Comparison of ENCODE assay signal across 1 cellular context in the genomic region with DNA sequence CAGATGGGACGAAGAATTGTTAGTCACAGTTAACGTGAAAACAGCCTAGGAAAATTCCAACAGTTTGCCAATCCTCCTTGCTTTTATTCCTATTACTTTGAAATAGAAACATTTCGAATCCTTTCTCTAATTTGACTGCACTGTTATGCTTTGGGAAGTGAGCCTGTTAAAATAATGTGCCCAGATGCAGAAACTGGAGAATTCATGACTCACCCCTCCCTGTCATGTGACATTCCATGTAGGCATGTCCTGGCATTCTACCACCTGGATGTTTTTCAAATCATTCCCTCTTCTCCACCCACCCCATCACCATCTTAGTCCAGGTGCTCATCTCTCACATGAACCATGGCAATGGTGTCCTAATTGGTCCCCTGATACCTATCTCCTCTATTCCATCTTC.
TF ChIP-seq lines count a peak whose summit lies in the region.

No MANE protein-coding gene starts in this region.

TF ChIP-seq in SK-N-SH, 30 proteins besides CTCF, POLR2A, EP300 and RAD21 (continued from another document):
- TF ChIP-seq, protein P1, sequence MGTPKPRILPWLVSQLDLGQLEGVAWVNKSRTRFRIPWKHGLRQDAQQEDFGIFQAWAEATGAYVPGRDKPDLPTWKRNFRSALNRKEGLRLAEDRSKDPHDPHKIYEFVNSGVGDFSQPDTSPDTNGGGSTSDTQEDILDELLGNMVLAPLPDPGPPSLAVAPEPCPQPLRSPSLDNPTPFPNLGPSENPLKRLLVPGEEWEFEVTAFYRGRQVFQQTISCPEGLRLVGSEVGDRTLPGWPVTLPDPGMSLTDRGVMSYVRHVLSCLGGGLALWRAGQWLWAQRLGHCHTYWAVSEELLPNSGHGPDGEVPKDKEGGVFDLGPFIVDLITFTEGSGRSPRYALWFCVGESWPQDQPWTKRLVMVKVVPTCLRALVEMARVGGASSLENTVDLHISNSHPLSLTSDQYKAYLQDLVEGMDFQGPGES (IDR thresholded peaks at IDR 0.05; ENCODE audit: low read depth, low read length) = no peak
- TF ChIP-seq FOXJ3 (CRISPR knock-in tag; IDR thresholded peaks at IDR 0.05) (no peak), SMC3 (IDR thresholded peaks at IDR 0.05; ENCODE audit: low read depth, low read length) (no peak), SIN3A (IDR thresholded peaks at IDR 0.05; ENCODE audit: borderline replicate concordance, low read depth, low read length) (no peak), TEAD4 (IDR thresholded peaks at IDR 0.05; ENCODE audit: borderline replicate concordance, insufficient read depth) (no peak), GATA2 (CRISPR knock-in tag; IDR thresholded peaks at IDR 0.05) (no peak), NRF1 (IDR thresholded peaks at IDR 0.05; ENCODE audit: low read depth, low read length) (no peak)
- TF ChIP-seq, protein P2, sequence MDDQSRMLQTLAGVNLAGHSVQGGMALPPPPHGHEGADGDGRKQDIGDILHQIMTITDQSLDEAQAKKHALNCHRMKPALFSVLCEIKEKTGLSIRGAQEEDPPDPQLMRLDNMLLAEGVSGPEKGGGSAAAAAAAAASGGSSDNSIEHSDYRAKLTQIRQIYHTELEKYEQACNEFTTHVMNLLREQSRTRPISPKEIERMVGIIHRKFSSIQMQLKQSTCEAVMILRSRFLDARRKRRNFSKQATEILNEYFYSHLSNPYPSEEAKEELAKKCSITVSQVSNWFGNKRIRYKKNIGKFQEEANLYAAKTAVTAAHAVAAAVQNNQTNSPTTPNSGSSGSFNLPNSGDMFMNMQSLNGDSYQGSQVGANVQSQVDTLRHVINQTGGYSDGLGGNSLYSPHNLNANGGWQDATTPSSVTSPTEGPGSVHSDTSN (IDR thresholded peaks at IDR 0.05) = no peak
- TF ChIP-seq, protein P3, sequence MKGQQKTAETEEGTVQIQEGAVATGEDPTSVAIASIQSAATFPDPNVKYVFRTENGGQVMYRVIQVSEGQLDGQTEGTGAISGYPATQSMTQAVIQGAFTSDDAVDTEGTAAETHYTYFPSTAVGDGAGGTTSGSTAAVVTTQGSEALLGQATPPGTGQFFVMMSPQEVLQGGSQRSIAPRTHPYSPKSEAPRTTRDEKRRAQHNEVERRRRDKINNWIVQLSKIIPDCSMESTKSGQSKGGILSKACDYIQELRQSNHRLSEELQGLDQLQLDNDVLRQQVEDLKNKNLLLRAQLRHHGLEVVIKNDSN (IDR thresholded peaks at IDR 0.05; ENCODE audit: borderline replicate concordance, low read depth) = no peak
